Comparison of ENCODE assay signal across 8 cellular contexts in genomic region chr22:32904044-32904443, GRCh38.
DNase-seq lines count a peak whose midpoint lies in the region; ATAC-seq and TF ChIP-seq lines count a peak whose summit lies in the region.

No MANE protein-coding gene starts in this region.

- no peak overlapping the region for H3K27ac ChIP-seq in Karpas-422 (ENCODE audit: low read length)
- no peak overlapping the region for H3K27ac ChIP-seq in mesenchymal stem cell (ENCODE audit: low read length, poor library complexity, severe bottlenecking)
- H3K27ac ChIP-seq in suprapubic skin = no peak overlapping the region

- H3K4me3 ChIP-seq in Karpas-422 (ENCODE audit: low read length) (no peak overlapping the region), mesenchymal stem cell (ENCODE audit: insufficient read depth in 1 of 2, low read depth in 1 of 2, low read length in 2 of 2) (no peak overlapping the region), suprapubic skin (no peak overlapping the region)

- no peak overlapping the region for H3K4me2 ChIP-seq in Karpas-422 (ENCODE audit: low read depth, low read length, poor library complexity, severe bottlenecking)
- H3K4me2 ChIP-seq in mesenchymal stem cell (ENCODE audit: low read length, poor library complexity, severe bottlenecking) = no peak overlapping the region

- H3K9ac ChIP-seq in Karpas-422 (ENCODE audit: low read length) (no peak overlapping the region), mesenchymal stem cell (ENCODE audit: low read length) (no peak overlapping the region)

- no peaks in the 10 kb centered on the region for H3K27me3 ChIP-seq in Karpas-422 (ENCODE audit: low read length)
- H3K27me3 ChIP-seq in mesenchymal stem cell (ENCODE audit: control insufficient read depth in 1 of 2, insufficient read depth in 1 of 2, low read length in 2 of 2) = peaks cover 0 to 29% of the 10 kb centered on the region in 2 experiments
- no peaks in the 10 kb centered on the region for H3K27me3 ChIP-seq in suprapubic skin

- H3K27ac Mint-ChIP-seq in brain = peak overlapping the region; percentile 45 to 93 (median 87)

- H3K4ac ChIP-seq in mesenchymal stem cell (ENCODE audit: low read depth in 1 of 2, low read length in 2 of 2) = no peak overlapping the region

- DNase-seq in EH (ENCODE audit: low read depth) (peak; percentile 62), Karpas-422 (peak; percentile 56), mesenchymal stem cell (peak; percentile 54), suprapubic skin (ENCODE audit: low spot score in 2 of 2) (no peak)
- DNase-seq in stimulated activated CD4-positive, alpha-beta T cell treated with anti-CD3 and anti-CD28 coated beads, Interleukin-2, amount 100 ng/mL, for 24 hours = no peak

- no peak overlapping the region for H2BK15ac ChIP-seq in mesenchymal stem cell (ENCODE audit: low read depth, poor library complexity, severe bottlenecking)

- no peaks in the 10 kb centered on the region for H3K9me2 ChIP-seq in Karpas-422 (replicated peaks; ENCODE audit: insufficient read depth, low read length)

- no peaks in the 10 kb centered on the region for H3K36me3 Mint-ChIP-seq in brain

- H3K4me3 Mint-ChIP-seq in brain = no peak overlapping the region

- no peaks in the 10 kb centered on the region for H3K9me3 Mint-ChIP-seq in brain

- H3K9me3 ChIP-seq in Karpas-422 (ENCODE audit: low read length) (no peaks in the 10 kb centered on the region), mesenchymal stem cell (ENCODE audit: control insufficient read depth, low read length) (no peaks in the 10 kb centered on the region), suprapubic skin (no peaks in the 10 kb centered on the region)

- TF ChIP-seq CTCF in brain (conservative IDR thresholded peaks at IDR 0.05) (no peak), suprapubic skin (IDR thresholded peaks at IDR 0.05) (no peak)

- no peak for TF ChIP-seq POLR2A in suprapubic skin (IDR thresholded peaks at IDR 0.05)

- no peak overlapping the region for H3K23ac ChIP-seq in mesenchymal stem cell (ENCODE audit: low read length in 2 of 2)

- ATAC-seq in HG02885 (IDR thresholded peaks at IDR 0.05; ENCODE audit: poor library complexity, unreplicated experiment) (no peak), GM18873 (IDR thresholded peaks at IDR 0.05; ENCODE audit: low FRiP score, unreplicated experiment) (no peak)

- no peak overlapping the region for H2BK12ac ChIP-seq in mesenchymal stem cell (ENCODE audit: low read length in 2 of 2)

- WGBS in mesenchymal stem cell = 83% methylated on average over 3 of the region's 3 CpGs
- WGBS in suprapubic skin = 95% methylated on average over 3 of the region's 3 CpGs

- H2AFZ ChIP-seq in Karpas-422 (ENCODE audit: low read length) = no peak overlapping the region
- H2AFZ ChIP-seq in mesenchymal stem cell (ENCODE audit: low read depth, low read length) = no peak overlapping the region

- H3K4me1 ChIP-seq in Karpas-422 (ENCODE audit: low read length) (no peaks in the 10 kb centered on the region), mesenchymal stem cell (ENCODE audit: control insufficient read depth, insufficient read depth, low read depth, low read length) (no peaks in the 10 kb centered on the region), suprapubic skin (peaks cover 5% of the 10 kb centered on the region)

- H3K14ac ChIP-seq in mesenchymal stem cell (ENCODE audit: low read length in 2 of 2) = no peak overlapping the region

- H3K36me3 ChIP-seq in Karpas-422 (ENCODE audit: insufficient read depth, low read length) (no peaks in the 10 kb centered on the region), mesenchymal stem cell (ENCODE audit: control insufficient read depth in 1 of 2, insufficient read depth in 2 of 2, low read depth in 1 of 2, low read length in 2 of 2) (no peaks in the 10 kb centered on the region), suprapubic skin (no peaks in the 10 kb centered on the region)

- H4K91ac ChIP-seq in mesenchymal stem cell (ENCODE audit: low read length) = no peak overlapping the region

- H4K20me1 ChIP-seq in Karpas-422 (ENCODE audit: insufficient read depth, low read depth, low read length) = no peaks in the 10 kb centered on the region

- TF ChIP-seq EP300 in suprapubic skin (IDR thresholded peaks at IDR 0.05) = no peak

- no peak overlapping the region for H2BK5ac ChIP-seq in mesenchymal stem cell (ENCODE audit: low read depth, low read length, poor library complexity, severe bottlenecking)

- H3K18ac ChIP-seq in mesenchymal stem cell (ENCODE audit: low read depth in 1 of 2, low read length in 2 of 2) = no peak overlapping the region

- no peaks in the 10 kb centered on the region for H3K79me1 ChIP-seq in mesenchymal stem cell (replicated peaks; ENCODE audit: low read length, poor library complexity, severe bottlenecking)

- no peaks in the 10 kb centered on the region for H3K79me2 ChIP-seq in Karpas-422 (ENCODE audit: low read length)

- peaks cover 24% of the 10 kb centered on the region for H3K4me1 Mint-ChIP-seq in brain

- peak overlapping the region; percentile 80 for H4K8ac ChIP-seq in mesenchymal stem cell (ENCODE audit: low read length)

- no peak overlapping the region for H2BK120ac ChIP-seq in mesenchymal stem cell (ENCODE audit: low read depth, low read length)

- H2AK5ac ChIP-seq in mesenchymal stem cell (ENCODE audit: low read length, severe bottlenecking) = no peak overlapping the region

- H3K27me3 Mint-ChIP-seq in brain = no peaks in the 10 kb centered on the region

Comparison
In these comparisons a context has a peak if more than half of its experiments do, and no peak if none do; other contexts are left out.
1. DNase-seq: peak in EH (single experiment), Karpas-422 (single experiment) and mesenchymal stem cell (single experiment); none in suprapubic skin (0 of 2) and stimulated activated CD4-positive, alpha-beta T cell treated with anti-CD3 and anti-CD28 coated beads, Interleukin-2, amount 100 ng/mL, for 24 hours (0 of 2).